Comparison of ENCODE assay signal across 8 cellular contexts in genomic region chr19:34241513-34242337, GRCh38. TPM values are rescaled to one million over a fixed set of nuclear protein-coding genes. Genes with fewer than 3 reads are reported as not detected.
DNase-seq lines count a peak whose midpoint lies in the region; ATAC-seq and TF ChIP-seq lines count a peak whose summit lies in the region.

No MANE protein-coding gene starts in this region.

- no peak overlapping the region for H3K4me3 Mint-ChIP-seq in activated naive CD4-positive, alpha-beta T cell treated with anti-CD3 and anti-CD28 coated beads, Interleukin-2, amount 10 ng/mL, durations not matched to agents 7 days and 5 days
- H3K4me3 Mint-ChIP-seq in nephron progenitor cell, result no peak overlapping the region

- no peaks in the 10 kb centered on the region for H3K9me3 Mint-ChIP-seq in activated naive CD4-positive, alpha-beta T cell treated with anti-CD3 and anti-CD28 coated beads, Interleukin-2, amount 10 ng/mL, durations not matched to agents 7 days and 5 days
- no peaks in the 10 kb centered on the region for H3K9me3 Mint-ChIP-seq in nephron progenitor cell

- CTCF ChIA-PET in activated naive CD4-positive, alpha-beta T cell treated with anti-CD3 and anti-CD28 coated beads, Interleukin-2, amount 10 ng/mL, durations not matched to agents 7 days and 5 days (lab: Charles Lee), result interaction anchor here (0.9 kb wide), 1 partner anchor 101 kb away, joined by 4 read pairs; no protein-coding TSS in a partner anchor

- ATAC-seq in HG03520 (IDR thresholded peaks at IDR 0.05; ENCODE audit: unreplicated experiment), result no peak

- no peaks in the 10 kb centered on the region for H3K27me3 Mint-ChIP-seq in activated naive CD4-positive, alpha-beta T cell treated with anti-CD3 and anti-CD28 coated beads, Interleukin-2, amount 10 ng/mL, durations not matched to agents 7 days and 5 days
- H3K27me3 Mint-ChIP-seq in nephron progenitor cell (ENCODE audit: low read depth, poor library complexity), result no peaks in the 10 kb centered on the region

- TF ChIP-seq CTCF in GM12874 (IDR thresholded peaks at IDR 0.05; ENCODE audit: insufficient read depth, low read depth, low read length) (peak; percentile 76), nephron progenitor cell (IDR thresholded peaks at IDR 0.05) (peak; percentile 52)

- H3K4me1 Mint-ChIP-seq in activated naive CD4-positive, alpha-beta T cell treated with anti-CD3 and anti-CD28 coated beads, Interleukin-2, amount 10 ng/mL, durations not matched to agents 7 days and 5 days, result no peaks in the 10 kb centered on the region
- peaks cover 17% of the 10 kb centered on the region for H3K4me1 Mint-ChIP-seq in nephron progenitor cell

- H3K36me3 Mint-ChIP-seq in activated naive CD4-positive, alpha-beta T cell treated with anti-CD3 and anti-CD28 coated beads, Interleukin-2, amount 10 ng/mL, durations not matched to agents 7 days and 5 days, result no peaks in the 10 kb centered on the region
- peaks cover 14% of the 10 kb centered on the region for H3K36me3 Mint-ChIP-seq in nephron progenitor cell (ENCODE audit: low read depth)

- DNase-seq in NCI-H146 (lab: John Stamatoyannopoulos, UW) (peak; percentile 56), nephron progenitor cell (peak; percentile 46), occipital lobe (lab: John Stamatoyannopoulos, UW) (no peak), OCI-M2 (lab: John Stamatoyannopoulos, UW; ENCODE audit: unreplicated experiment) (no peak)
- peak; percentile 42 for DNase-seq in activated naive CD4-positive, alpha-beta T cell treated with anti-CD3 and anti-CD28 coated beads, Interleukin-2, amount 10 ng/mL, durations not matched to agents 7 days and 5 days
- DNase-seq in stimulated activated naive CD4-positive, alpha-beta T cell (lab: John Stamatoyannopoulos, UW), result no peak

- H3K27ac Mint-ChIP-seq in activated naive CD4-positive, alpha-beta T cell treated with anti-CD3 and anti-CD28 coated beads, Interleukin-2, amount 10 ng/mL, durations not matched to agents 7 days and 5 days, result no peak overlapping the region
- H3K27ac Mint-ChIP-seq in nephron progenitor cell, result no peak overlapping the region

RNA-seq across cellular contexts. Expression of gene GARRE1, which starts 12.6 kb away (rescaled TPM):
- total RNA-seq in occipital lobe, result 20.7 TPM

Comparison
In these comparisons a context has a peak if more than half of its experiments do, and no peak if none do; other contexts are left out.
1. DNase-seq: peak in NCI-H146 (single experiment), activated naive CD4-positive, alpha-beta T cell treated with anti-CD3 and anti-CD28 coated beads, Interleukin-2, amount 10 ng/mL, durations not matched to agents 7 days and 5 days (single experiment) and nephron progenitor cell (single experiment); none in occipital lobe (single experiment), OCI-M2 (single experiment) and stimulated activated naive CD4-positive, alpha-beta T cell (0 of 6).